21 cellular contexts compared by ENCODE assay signal in the genomic region with DNA sequence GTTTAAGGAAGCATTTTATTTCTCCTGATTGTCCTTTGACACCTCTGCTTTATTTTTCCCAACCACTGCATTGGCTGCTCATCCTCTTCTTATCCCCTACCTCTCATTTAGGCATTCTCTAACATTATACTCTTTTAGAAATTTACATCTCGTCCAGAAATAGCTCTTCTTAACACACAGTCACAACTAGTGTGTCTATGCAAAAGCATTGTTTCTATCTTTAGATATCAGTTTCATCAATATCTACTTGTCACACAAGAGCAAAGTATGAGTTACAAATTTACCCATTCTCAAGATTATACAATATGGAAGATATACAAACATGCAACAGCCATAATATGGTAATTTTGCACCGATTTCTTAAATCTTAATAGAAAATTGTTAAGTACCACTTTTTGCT. TPM values are rescaled to one million over a fixed set of nuclear protein-coding genes. Genes with fewer than 3 reads are reported as not detected.
A peak's percentile ranks its signal among the peaks of the same experiment; 100 is the strongest.
DNase-seq lines count a peak whose midpoint lies in the region; ATAC-seq, FAIRE-seq and TF ChIP-seq lines count a peak whose summit lies in the region.
"Had no signal": no experiment of that assay in that cellular context is flagged by ENCODE, and none has a peak within 500 bp of the region (broad histone marks: within the 10 kb centered on the region; RNA-seq: fewer than 3 reads in every experiment).

No MANE protein-coding gene starts in this region.

- CTCF ChIA-PET in activated CD4-positive, alpha-beta memory T cell treated with anti-CD3 and anti-CD28 coated beads, Interleukin-2, amount 10 ng/mL, durations not matched to agents 7 days and 5 days (lab: Charles Lee), result no interaction called here

- peak overlapping the region; percentile 62 for H3K27ac Mint-ChIP-seq in HFFc6
- H3K27ac Mint-ChIP-seq in activated T-helper 2 cell treated with anti-CD3 and anti-CD28 coated beads, Interferon-gamma antibody, Interleukin-2, Interleukin-4, amounts not matched to agents 10 μg/mL and 5 μg/mL and 100 μg/mL, durations not matched to agents 14 hours and 24 hours and 36 hours, result peak overlapping the region; percentile 19
- no peak overlapping the region for H3K27ac Mint-ChIP-seq in mesothelial cell of epicardium
- H3K27ac Mint-ChIP-seq in activated CD4-positive, alpha-beta memory T cell treated with anti-CD3 and anti-CD28 coated beads, Interleukin-2, amount 10 ng/mL, durations not matched to agents 7 days and 5 days, result no peak overlapping the region
- H3K27ac Mint-ChIP-seq: CD4-positive, alpha-beta T cell had no signal

- TF ChIP-seq CTCF in HFFc6 (IDR thresholded peaks at IDR 0.05) (no peak), mesothelial cell of epicardium (IDR thresholded peaks at IDR 0.05; ENCODE audit: unreplicated experiment) (no peak)

- ATAC-seq in GM18868 (IDR thresholded peaks at IDR 0.05; ENCODE audit: unreplicated experiment), result peak; percentile 45
- ATAC-seq: HCT116, K562, SK-N-SH treated with all-trans-retinoic acid at 6 μM for 48 hours had no signal

- H3K9me3 Mint-ChIP-seq in HFFc6 (no peaks in the 10 kb centered on the region), mesothelial cell of epicardium (peaks cover 10% of the 10 kb centered on the region)
- peaks cover 6% of the 10 kb centered on the region for H3K9me3 Mint-ChIP-seq in activated T-helper 2 cell treated with anti-CD3 and anti-CD28 coated beads, Interferon-gamma antibody, Interleukin-2, Interleukin-4, amounts not matched to agents 10 μg/mL and 5 μg/mL and 100 μg/mL, durations not matched to agents 14 hours and 24 hours and 36 hours
- peaks cover 3% of the 10 kb centered on the region for H3K9me3 Mint-ChIP-seq in activated CD4-positive, alpha-beta memory T cell treated with anti-CD3 and anti-CD28 coated beads, Interleukin-2, amount 10 ng/mL, durations not matched to agents 7 days and 5 days

- POLR2A ChIA-PET in activated CD4-positive, alpha-beta memory T cell treated with anti-CD3 and anti-CD28 coated beads, Interleukin-2, amount 10 ng/mL, durations not matched to agents 7 days and 5 days (lab: Charles Lee), result no interaction called here

- H3K4me3 Mint-ChIP-seq in HFFc6, result no peak overlapping the region
- no peak overlapping the region for H3K4me3 Mint-ChIP-seq in activated T-helper 2 cell treated with anti-CD3 and anti-CD28 coated beads, Interferon-gamma antibody, Interleukin-2, Interleukin-4, amounts not matched to agents 10 μg/mL and 5 μg/mL and 100 μg/mL, durations not matched to agents 14 hours and 24 hours and 36 hours (ENCODE audit: low read depth)
- H3K4me3 Mint-ChIP-seq in mesothelial cell of epicardium, result no peak overlapping the region
- H3K4me3 Mint-ChIP-seq in activated CD4-positive, alpha-beta memory T cell treated with anti-CD3 and anti-CD28 coated beads, Interleukin-2, amount 10 ng/mL, durations not matched to agents 7 days and 5 days, result no peak overlapping the region
- H3K4me3 Mint-ChIP-seq: CD4-positive, alpha-beta T cell had no signal

- H3K4me1 Mint-ChIP-seq in HFFc6 (ENCODE audit: low read depth), result peaks cover 49% of the 10 kb centered on the region
- peaks cover 30% of the 10 kb centered on the region for H3K4me1 Mint-ChIP-seq in activated T-helper 2 cell treated with anti-CD3 and anti-CD28 coated beads, Interferon-gamma antibody, Interleukin-2, Interleukin-4, amounts not matched to agents 10 μg/mL and 5 μg/mL and 100 μg/mL, durations not matched to agents 14 hours and 24 hours and 36 hours (ENCODE audit: low read depth)
- no peaks in the 10 kb centered on the region for H3K4me1 Mint-ChIP-seq in mesothelial cell of epicardium
- peaks cover 11% of the 10 kb centered on the region for H3K4me1 Mint-ChIP-seq in activated CD4-positive, alpha-beta memory T cell treated with anti-CD3 and anti-CD28 coated beads, Interleukin-2, amount 10 ng/mL, durations not matched to agents 7 days and 5 days

- peaks cover under 1% of the 10 kb centered on the region; the same call in 1 of the 2 replicates for H3K36me3 Mint-ChIP-seq in HFFc6 (ENCODE audit: low read depth)
- H3K36me3 Mint-ChIP-seq in activated T-helper 2 cell treated with anti-CD3 and anti-CD28 coated beads, Interferon-gamma antibody, Interleukin-2, Interleukin-4, amounts not matched to agents 10 μg/mL and 5 μg/mL and 100 μg/mL, durations not matched to agents 14 hours and 24 hours and 36 hours (ENCODE audit: low read depth), result peaks cover 8% of the 10 kb centered on the region
- no peaks in the 10 kb centered on the region for H3K36me3 Mint-ChIP-seq in mesothelial cell of epicardium
- H3K36me3 Mint-ChIP-seq in activated CD4-positive, alpha-beta memory T cell treated with anti-CD3 and anti-CD28 coated beads, Interleukin-2, amount 10 ng/mL, durations not matched to agents 7 days and 5 days (ENCODE audit: low read depth), result no peaks in the 10 kb centered on the region

- H3K27me3 Mint-ChIP-seq in HFFc6 (ENCODE audit: insufficient read depth) (no peaks in the 10 kb centered on the region), mesothelial cell of epicardium (ENCODE audit: low read depth) (no peaks in the 10 kb centered on the region)
- no peaks in the 10 kb centered on the region for H3K27me3 Mint-ChIP-seq in activated T-helper 2 cell treated with anti-CD3 and anti-CD28 coated beads, Interferon-gamma antibody, Interleukin-2, Interleukin-4, amounts not matched to agents 10 μg/mL and 5 μg/mL and 100 μg/mL, durations not matched to agents 14 hours and 24 hours and 36 hours (ENCODE audit: low read depth)
- H3K27me3 Mint-ChIP-seq in activated CD4-positive, alpha-beta memory T cell treated with anti-CD3 and anti-CD28 coated beads, Interleukin-2, amount 10 ng/mL, durations not matched to agents 7 days and 5 days, result no peaks in the 10 kb centered on the region
- H3K27me3 Mint-ChIP-seq: CD4-positive, alpha-beta T cell had no signal

- no peak for DNase-seq in GM12892 (ENCODE audit: insufficient read length)
- no peak for DNase-seq in HFFc6
- DNase-seq in activated T-helper 2 cell treated with anti-CD3 and anti-CD28 coated beads, Interferon-gamma antibody, Interleukin-2, Interleukin-4, amounts not matched to agents 10 μg/mL and 5 μg/mL and 100 μg/mL, durations not matched to agents 14 hours and 24 hours and 36 hours (ENCODE audit: low spot score), result no peak
- no peak for DNase-seq in mesothelial cell of epicardium (ENCODE audit: low spot score in 2 of 2, unreplicated experiment in 2 of 2)
- DNase-seq in posterior cingulate gyrus, result no peak
- no peak for DNase-seq in activated CD4-positive, alpha-beta memory T cell treated with anti-CD3 and anti-CD28 coated beads, Interleukin-2, amount 10 ng/mL, durations not matched to agents 7 days and 5 days
- DNase-seq: ACHN; CD4-positive, alpha-beta T cell; COR-L47; DMS79 treated with DMSO at 0.1 percent for 48 hours; MG63; NCI-H1092 treated with DMSO at 0.1 percent for 48 hours; NCI-H1436 treated with DMSO at 0.1 percent for 48 hours; NCI-H1930; NCI-H69; SIG-M5 had no signal

- FAIRE-seq in GM12892 (lab: Jason Lieb, UNC), result peak; percentile 27
- FAIRE-seq: H1, K562 had no signal

- no peak for TF ChIP-seq POLR2A in GM12892 (IDR thresholded peaks at IDR 0.05; ENCODE audit: low read depth, low read length)

- intact Hi-C loops in activated T-helper 2 cell treated with anti-CD3 and anti-CD28 coated beads, Interferon-gamma antibody, Interleukin-2, Interleukin-4, amounts not matched to agents 10 μg/mL and 5 μg/mL and 100 μg/mL, durations not matched to agents 14 hours and 24 hours and 36 hours (cut with micrococcal nuclease), result no loop called here
- intact Hi-C loops in posterior cingulate gyrus (cut with DNase I), result no loop called here

RNA-seq across cellular contexts. Expression of gene MDFIC, which starts 35.7 kb away (rescaled TPM):
- 76.6 TPM for polyA plus RNA-seq in GM12892 (2012; ENCODE audit: missing spikeins)
- total RNA-seq in HFFc6 (2021; fragmentation: NEBNext Ultra II Directional; extraction: Animal tissue kit (Norgen Biotek cat#: 25700)), result 10 to 100 TPM; 33.3 to 57.9 (median 45.5) TPM
- 119 and 121 TPM in 2 replicates for total RNA-seq in activated T-helper 2 cell treated with anti-CD3 and anti-CD28 coated beads, Interferon-gamma antibody, Interleukin-2, Interleukin-4, amounts not matched to agents 10 μg/mL and 5 μg/mL and 100 μg/mL, durations not matched to agents 14 hours and 24 hours and 36 hours
- total RNA-seq in mesothelial cell of epicardium, result 25.2 to 25.7 TPM (median 25.6 TPM) in 3 replicates
- total RNA-seq in activated CD4-positive, alpha-beta memory T cell treated with anti-CD3 and anti-CD28 coated beads, Interleukin-2, amount 10 ng/mL, durations not matched to agents 7 days and 5 days, result 10 to 100 TPM; 85.8 to 90.7 TPM

Comparison
In these comparisons a context has a peak if more than half of its experiments do, and no peak if none do; other contexts are left out.
1. H3K27ac Mint-ChIP-seq: peak in HFFc6 (single experiment) and activated T-helper 2 cell treated with anti-CD3 and anti-CD28 coated beads, Interferon-gamma antibody, Interleukin-2, Interleukin-4, amounts not matched to agents 10 μg/mL and 5 μg/mL and 100 μg/mL, durations not matched to agents 14 hours and 24 hours and 36 hours (single experiment); none in mesothelial cell of epicardium (single experiment) and activated CD4-positive, alpha-beta memory T cell treated with anti-CD3 and anti-CD28 coated beads, Interleukin-2, amount 10 ng/mL, durations not matched to agents 7 days and 5 days (single experiment).